8 cellular contexts compared by ENCODE assay signal in genomic region chr14:35404246-35404495, GRCh38. TPM values are rescaled to one million over a fixed set of nuclear protein-coding genes. Genes with fewer than 3 reads are reported as not detected.
DNase-seq lines count a peak whose midpoint lies in the region; ATAC-seq, FAIRE-seq and TF ChIP-seq lines count a peak whose summit lies in the region.

No MANE protein-coding gene starts in this region.

- H3K4me1 Mint-ChIP-seq in activated naive CD4-positive, alpha-beta T cell treated with anti-CD3 and anti-CD28 coated beads, Interleukin-2, amount 50 U/mL, for 24 hours, result peaks cover 34% of the 10 kb centered on the region
- H3K4me1 Mint-ChIP-seq in activated naive CD8-positive, alpha-beta T cell treated with anti-CD3 and anti-CD28 coated beads for 36 hours, result peaks cover 48% of the 10 kb centered on the region
- peaks cover 35% of the 10 kb centered on the region for H3K4me1 Mint-ChIP-seq in type B pancreatic cell (ENCODE audit: unreplicated experiment)

- peak overlapping the region; percentile 97 for H3K27ac ChIP-seq in HepG2 (ENCODE audit: extremely low read length, insufficient read depth, low read length)

- TF ChIP-seq RAD21 in HepG2 (CRISPR knock-in tag; IDR thresholded peaks at IDR 0.05), result no peak

- no peak for FAIRE-seq in HepG2 (lab: Jason Lieb, UNC)

- peak overlapping the region; percentile 99 for H3K27ac Mint-ChIP-seq in activated naive CD4-positive, alpha-beta T cell treated with anti-CD3 and anti-CD28 coated beads, Interleukin-2, amount 50 U/mL, for 24 hours
- peak overlapping the region; percentile 97 for H3K27ac Mint-ChIP-seq in activated naive CD8-positive, alpha-beta T cell treated with anti-CD3 and anti-CD28 coated beads for 36 hours
- H3K27ac Mint-ChIP-seq in type B pancreatic cell, result peak overlapping the region; percentile 96

- H3K9ac ChIP-seq in HepG2 (ENCODE audit: insufficient read depth, low read depth, low read length), result peak overlapping the region; percentile 99

- intact Hi-C loops in HepG2 (cut with micrococcal nuclease; ENCODE audit: unreplicated experiment), result loop anchor here (1.0 to 5.0 kb wide), 4 partner anchors 19 to 112 kb away; partner anchors contain the start of gene PSMA6

- no peak for TF ChIP-seq CTCF in HepG2 (CRISPR knock-in tag; IDR thresholded peaks at IDR 0.05)
- no peak for TF ChIP-seq CTCF in type B pancreatic cell (conservative IDR thresholded peaks at IDR 0.05)

- peaks cover 27% of the 10 kb centered on the region for H4K20me1 ChIP-seq in HepG2 (ENCODE audit: insufficient read depth, low read length)

- TF ChIP-seq EP300 in HepG2 (IDR thresholded peaks at IDR 0.05; ENCODE audit: low read depth in 2 of 2, low read length in 2 of 2) (no peak), HepG2 (CRISPR knock-in tag; IDR thresholded peaks at IDR 0.05; ENCODE audit: borderline replicate concordance) (no peak)

- H3K27me3 ChIP-seq in HepG2 (ENCODE audit: control insufficient read depth in 1 of 2, insufficient read depth in 2 of 2, low read length in 2 of 2), result no peaks in the 10 kb centered on the region; a peak in 2 of 5 replicates

- POLR2A ChIA-PET in HepG2 (lab: Yijun Ruan, JAX), result interaction anchor here (0.6 to 11.4 kb wide), 58 partner anchors 14 to 690 kb away, joined by 3 to 473 read pairs (median 6); partner anchors contain the start of genes BAZ1A, BRMS1L, FAM177A1 and PPP2R3C

- DNase-seq in activated naive CD4-positive, alpha-beta T cell treated with Interleukin-2 at 50 U/mL for 16 hours, result no peak
- no peak for DNase-seq in activated naive CD8-positive, alpha-beta T cell treated with anti-CD3 and anti-CD28 coated beads for 36 hours
- DNase-seq in HepG2 (ENCODE audit: low spot score) (no peak), type B pancreatic cell (ENCODE audit: extremely low spot score, unreplicated experiment) (no peak), NCI-H2107 (lab: John Stamatoyannopoulos, UW) (no peak), HCEC 1CT (no peak)
- DNase-seq in activated effector memory CD4-positive, alpha-beta T cell treated with Interleukin-2 at 50 U/mL for 16 hours, result no peak

- H2AFZ ChIP-seq in HepG2 (ENCODE audit: low read length), result no peak overlapping the region

- peaks cover 25% of the 10 kb centered on the region for H3K79me2 ChIP-seq in HepG2 (ENCODE audit: insufficient read depth, low read length)

- TF ChIP-seq POLR2A in HepG2 (IDR thresholded peaks at IDR 0.05; ENCODE audit: insufficient read depth in 1 of 2, low read depth in 2 of 2, low read length in 2 of 2), result no peak

- peaks cover 71% of the 10 kb centered on the region for H3K4me1 ChIP-seq in HepG2 (ENCODE audit: insufficient read depth, low read length)

- in situ Hi-C loops in HepG2 (cut with HindIII; ENCODE audit: extremely low pct_ligation_motif_present, low pct_unique_long_range_greater_than_20kb), result no loop called here

- CTCF ChIA-PET in HepG2 (lab: Yijun Ruan, JAX; ENCODE audit: low intra/inter-chr PET ratio, low total read pairs), result interaction anchor here (0.9 to 4.9 kb wide), 4 partner anchors 62 to 264 kb away, joined by 3 to 51 read pairs (median 3); no protein-coding TSS in a partner anchor

- H3K36me3 Mint-ChIP-seq in activated naive CD4-positive, alpha-beta T cell treated with anti-CD3 and anti-CD28 coated beads, Interleukin-2, amount 50 U/mL, for 24 hours, result peaks cover 33% of the 10 kb centered on the region
- peaks cover 47% of the 10 kb centered on the region for H3K36me3 Mint-ChIP-seq in activated naive CD8-positive, alpha-beta T cell treated with anti-CD3 and anti-CD28 coated beads for 36 hours
- H3K36me3 Mint-ChIP-seq in type B pancreatic cell, result peaks cover 19% of the 10 kb centered on the region

- 2% methylated on average over 32 of the region's 33 CpGs for WGBS in HepG2 (ENCODE audit: low lambda C conversion rate)

- H3K36me3 ChIP-seq in HepG2 (replicated peaks in 1 of 2; ENCODE audit: control insufficient read depth in 1 of 2, insufficient read depth in 2 of 2, low read length in 2 of 2), result peaks cover 20 to 31% of the 10 kb centered on the region in 2 experiments

- H3K4me2 ChIP-seq in HepG2 (ENCODE audit: low read depth, low read length), result peak overlapping the region; percentile 88

- H3K4me3 Mint-ChIP-seq in activated naive CD4-positive, alpha-beta T cell treated with anti-CD3 and anti-CD28 coated beads, Interleukin-2, amount 50 U/mL, for 24 hours, result peak overlapping the region; percentile 96
- peak overlapping the region; percentile 93 for H3K4me3 Mint-ChIP-seq in activated naive CD8-positive, alpha-beta T cell treated with anti-CD3 and anti-CD28 coated beads for 36 hours
- peak overlapping the region; percentile 96 for H3K4me3 Mint-ChIP-seq in type B pancreatic cell

- no peaks in the 10 kb centered on the region for H3K9me3 Mint-ChIP-seq in activated naive CD4-positive, alpha-beta T cell treated with anti-CD3 and anti-CD28 coated beads, Interleukin-2, amount 50 U/mL, for 24 hours
- no peaks in the 10 kb centered on the region for H3K9me3 Mint-ChIP-seq in activated naive CD8-positive, alpha-beta T cell treated with anti-CD3 and anti-CD28 coated beads for 36 hours
- H3K9me3 Mint-ChIP-seq in type B pancreatic cell, result no peaks in the 10 kb centered on the region

- peak overlapping the region; percentile 88 to 99 (median 99) for H3K4me3 ChIP-seq in HepG2 (replicated peaks in 1 of 3; ENCODE audit: insufficient read depth in 1 of 3, low read depth in 2 of 3, low read length in 3 of 3)

- H3K9me3 ChIP-seq in HepG2 (ENCODE audit: low read length), result no peaks in the 10 kb centered on the region

- BruUV-seq in HepG2 (replicated peaks; lab: Mats Ljungman, UMichigan), result no TSS peak

- no peaks in the 10 kb centered on the region for H3K27me3 Mint-ChIP-seq in activated naive CD4-positive, alpha-beta T cell treated with anti-CD3 and anti-CD28 coated beads, Interleukin-2, amount 50 U/mL, for 24 hours
- H3K27me3 Mint-ChIP-seq in activated naive CD8-positive, alpha-beta T cell treated with anti-CD3 and anti-CD28 coated beads for 36 hours, result peaks cover 12% of the 10 kb centered on the region
- H3K27me3 Mint-ChIP-seq in type B pancreatic cell, result no peaks in the 10 kb centered on the region

- ATAC-seq in HepG2, result no peak

TF ChIP-seq in HepG2, 621 proteins besides CTCF, POLR2A, EP300 and RAD21 (continues in another document):
- TF ChIP-seq HCFC1 (IDR thresholded peaks at IDR 0.05; ENCODE audit: low read depth, low read length) (0 out of 2 replicates have a peak, but pooled peaks have one; percentile 13), MBNL3 (CRISPR knock-in tag; conservative IDR thresholded peaks at IDR 0.05) (no peak), TSC22D2 (CRISPR knock-in tag; IDR thresholded peaks at IDR 0.05; ENCODE audit: borderline replicate concordance) (0 out of 2 replicates have a peak, but pooled peaks have one; percentile 11), ZNF12 (CRISPR knock-in tag; IDR thresholded peaks at IDR 0.05) (no peak), U2AF1 (optimal IDR thresholded peaks at IDR 0.05; ENCODE audit: low read depth, low read length) (no peak), HIC2 (CRISPR knock-in tag; IDR thresholded peaks at IDR 0.05; ENCODE audit: low read depth) (no peak), CBX1 (IDR thresholded peaks at IDR 0.05; ENCODE audit: low read depth) (no peak), ZNF780A (CRISPR knock-in tag; IDR thresholded peaks at IDR 0.05) (no peak), ETV6 (CRISPR knock-in tag; conservative IDR thresholded peaks at IDR 0.05) (0 out of 2 replicates have a peak, but pooled peaks have one; percentile 8)
- TF ChIP-seq, protein P1, sequence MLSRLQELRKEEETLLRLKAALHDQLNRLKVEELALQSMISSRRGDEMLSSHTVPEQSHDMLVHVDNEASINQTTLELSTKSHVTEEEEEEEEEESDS (CRISPR knock-in tag; IDR thresholded peaks at IDR 0.05; ENCODE audit: borderline replicate concordance), result no peak

RNA-seq across cellular contexts. Expression of gene NFKBIA, which starts 0.4 kb away (rescaled TPM):
- 100 to 1,000 TPM; 395 to 400 TPM for total RNA-seq in activated naive CD8-positive, alpha-beta T cell treated with anti-CD3 and anti-CD28 coated beads for 36 hours
- total RNA-seq in HepG2 (2016; rRNA removed; fragmentation: Illumina TruSeq; extraction: Trizol) (232 and 319 TPM in 2 replicates), type B pancreatic cell (ENCODE audit: low replicate concordance) (63.4 and 132 TPM in 2 replicates)
- 103 and 116 TPM in 2 replicates for total RNA-seq in HepG2 (2016; cell fraction: cytosol; rRNA removed; fragmentation: Illumina TruSeq; extraction: Trizol; ENCODE audit: low read depth)
- 208 and 321 TPM in 2 replicates for total RNA-seq in HepG2 (2016; cell fraction: insoluble cytoplasmic fraction; rRNA removed; fragmentation: Illumina TruSeq; extraction: Trizol)
- 196 and 209 TPM in 2 replicates for total RNA-seq in HepG2 (2016; cell fraction: membrane; rRNA removed; fragmentation: Illumina TruSeq; extraction: Trizol)
- 367 and 382 TPM in 2 replicates for total RNA-seq in HepG2 (2016; cell fraction: nucleus; rRNA removed; fragmentation: Illumina TruSeq; extraction: Trizol)
- 173 and 197 TPM in 2 replicates for polyA plus RNA-seq in HepG2 (2011; rRNA removed)
- 81.6 and 128 TPM in 2 replicates for polyA plus RNA-seq in HepG2 (2011; cell fraction: cytosol; rRNA removed)
- polyA plus RNA-seq in HepG2 (2011; cell fraction: nucleus; rRNA removed), result 363 and 589 TPM in 2 replicates
- 58.7 and 87.8 TPM in 2 replicates for polyA plus RNA-seq in HepG2 (2012)
- polyA plus RNA-seq in HepG2 (2016; cell fraction: cytosol; fragmentation: Illumina TruSeq; extraction: Trizol; ENCODE audit: low read depth), result 21.2 and 21.7 TPM in 2 replicates
- 160 and 187 TPM in 2 replicates for polyA plus RNA-seq in HepG2 (2016; cell fraction: insoluble cytoplasmic fraction; fragmentation: Illumina TruSeq; extraction: Trizol; ENCODE audit: low read depth)
- 41.5 and 42.6 TPM in 2 replicates for polyA plus RNA-seq in HepG2 (2016; cell fraction: membrane; fragmentation: Illumina TruSeq; extraction: Trizol; ENCODE audit: low read depth)
- 546 and 548 TPM in 2 replicates for polyA plus RNA-seq in HepG2 (2016; cell fraction: nucleus; fragmentation: Illumina TruSeq; extraction: Trizol; ENCODE audit: insufficient read depth, low read depth)
- polyA minus RNA-seq in HepG2 (2011; rRNA and poly(A)+ RNA removed; ENCODE audit: low replicate concordance), result 421 and 666 TPM in 2 replicates
- polyA minus RNA-seq in HepG2 (2011; cell fraction: cytosol; rRNA and poly(A)+ RNA removed), result 80.5 and 103 TPM in 2 replicates
- polyA minus RNA-seq in HepG2 (2011; cell fraction: nucleus; rRNA and poly(A)+ RNA removed), result 421 and 559 TPM in 2 replicates
